2 cellular contexts compared by ENCODE assay signal in genomic region chr16:20167323-20167722, GRCh38.
TF ChIP-seq lines count a peak whose summit lies in the region.

No MANE protein-coding gene starts in this region.

TF ChIP-seq in HEK293, 187 proteins besides CTCF, POLR2A, EP300 and RAD21:
- TF ChIP-seq SP3 (tag by site-specific recombination; IDR thresholded peaks at IDR 0.05): no peak
- peak; percentile 74 for TF ChIP-seq ZFP3 (tag by site-specific recombination; IDR thresholded peaks at IDR 0.05; ENCODE audit: low read depth)
- TF ChIP-seq WT1 (tag by site-specific recombination; IDR thresholded peaks at IDR 0.05): no peak
TF ChIP-seq in HEK293: peak in this region for 1.

TF ChIP-seq in H1, 55 proteins besides CTCF, POLR2A, EP300 and RAD21:
- TF ChIP-seq RFX5 (IDR thresholded peaks at IDR 0.05; ENCODE audit: borderline replicate concordance, low read depth, low read length): no peak
- no peak for TF ChIP-seq HDAC2 (IDR thresholded peaks at IDR 0.05; ENCODE audit: borderline replicate concordance in 1 of 2, low read depth in 2 of 2, low read length in 2 of 2)
